ENCODE assay signal across 8 cellular contexts in genomic region chr2:199956062-199956380, GRCh38. TPM values are rescaled to one million over a fixed set of nuclear protein-coding genes. Genes with fewer than 3 reads are reported as not detected.
A peak's percentile ranks its signal among the peaks of the same experiment; 100 is the strongest.
DNase-seq lines count a peak whose midpoint lies in the region; ATAC-seq and TF ChIP-seq lines count a peak whose summit lies in the region.

No MANE protein-coding gene starts in this region.

- peak overlapping the region; percentile 91 for H3K27ac Mint-ChIP-seq in CD4-positive, alpha-beta T cell
- peak overlapping the region; percentile 92 to 98 (median 94) for H3K27ac Mint-ChIP-seq in naive B cell

- intact Hi-C loops in CD4-positive, alpha-beta T cell (cut with DNase I, micrococcal nuclease) = loop anchor here in 1 of 2 experiments (5.0 to 10.0 kb wide), 2 partner anchors 856 to 1819 kb away; partner anchors contain the start of gene BZW1

- POLR2A ChIA-PET in CD4-positive, alpha-beta T cell (lab: Charles Lee) = no interaction called here

- peaks cover 51% of the 10 kb centered on the region for H3K36me3 Mint-ChIP-seq in CD4-positive, alpha-beta T cell (ENCODE audit: low read depth)
- no peaks in the 10 kb centered on the region for H3K36me3 Mint-ChIP-seq in naive B cell

- no peaks in the 10 kb centered on the region for H3K9me3 Mint-ChIP-seq in CD4-positive, alpha-beta T cell
- no peaks in the 10 kb centered on the region for H3K9me3 Mint-ChIP-seq in naive B cell

- H3K4me3 ChIP-seq in HL-60 (replicated peaks; ENCODE audit: insufficient read depth, low read length) = peak overlapping the region; percentile 88

- no peaks in the 10 kb centered on the region for H3K27me3 Mint-ChIP-seq in CD4-positive, alpha-beta T cell
- H3K27me3 Mint-ChIP-seq in naive B cell = no peaks in the 10 kb centered on the region

- peak overlapping the region; percentile 96 for H3K4me3 Mint-ChIP-seq in CD4-positive, alpha-beta T cell
- peak overlapping the region; percentile 97 to 99 (median 98) for H3K4me3 Mint-ChIP-seq in naive B cell

- TF ChIP-seq CTCF in CD4-positive, alpha-beta T cell (IDR thresholded peaks at IDR 0.05) = no peak
- no peak for TF ChIP-seq CTCF in HL-60 (IDR thresholded peaks at IDR 0.05; ENCODE audit: insufficient read depth, low read length)

- ATAC-seq in CD4-positive, alpha-beta T cell (ENCODE audit: poor library complexity) = no peak
- no peak for ATAC-seq in naive B cell (ENCODE audit: low read depth in 2 of 2)

- H3K4me1 Mint-ChIP-seq in CD4-positive, alpha-beta T cell (ENCODE audit: low read depth) = peaks cover 69% of the 10 kb centered on the region
- H3K4me1 Mint-ChIP-seq in naive B cell = peaks cover 34 to 51% (median 48%) of the 10 kb centered on the region in 3 donors

- H3K27ac ChIP-seq in CD4-positive, alpha-beta T cell (ENCODE audit: low read depth, low read length) = peak overlapping the region; percentile 68
- peak overlapping the region; percentile 96 for H3K27ac ChIP-seq in HL-60 (replicated peaks)
- H3K27ac ChIP-seq in caudate nucleus (ENCODE audit: low read depth, low read length) = peak overlapping the region; percentile 96

- H3K9me3 ChIP-seq in CD4-positive, alpha-beta T cell (ENCODE audit: control insufficient read depth, low read length) = no peaks in the 10 kb centered on the region

- DNase-seq in CD4-positive, alpha-beta T cell = no peak
- DNase-seq in HL-60 (ENCODE audit: low read depth in 1 of 2, low spot score in 1 of 2) (no peak), caudate nucleus (lab: John Stamatoyannopoulos, UW) (no peak), naive B cell (no peak), HCEC 1CT (no peak), NCI-H446 (lab: John Stamatoyannopoulos, UW) (no peak), iPS-NIHi11 (ENCODE audit: low spot score) (no peak), Kasumi-1 (lab: John Stamatoyannopoulos, UW) (no peak)

- H3K27me3 ChIP-seq in CD4-positive, alpha-beta T cell (ENCODE audit: control insufficient read depth, insufficient read depth, low read length) = no peaks in the 10 kb centered on the region
- no peaks in the 10 kb centered on the region for H3K27me3 ChIP-seq in HL-60 (ENCODE audit: insufficient read depth, poor library complexity, severe bottlenecking)

- CTCF ChIA-PET in CD4-positive, alpha-beta T cell (lab: Charles Lee) = interaction anchor here (1.0 kb wide), 1 partner anchor 16 kb away, joined by 4 read pairs; no protein-coding TSS in a partner anchor

RNA-seq across cellular contexts. Expression of gene MAIP1, which starts 0.6 kb away (rescaled TPM):
- 10 to 100 TPM; 34.6 to 35.8 TPM for total RNA-seq in CD4-positive, alpha-beta T cell
- polyA plus RNA-seq in naive B cell (ENCODE audit: low read depth in 6 of 6) = 10 to 100 TPM; 13.0 to 20.6 (median 19.9) TPM

RNA-seq across cellular contexts. Expression of gene TYW5, which starts 0.7 kb away (rescaled TPM):
- total RNA-seq in CD4-positive, alpha-beta T cell = 10 to 100 TPM; 15.0 to 16.0 TPM
- 10 to 100 TPM in 1 of 6 donors, 1 to 10 TPM in 5; 2.9 to 10.1 (median 5.1) TPM for polyA plus RNA-seq in naive B cell (ENCODE audit: low read depth in 6 of 6)

RNA-seq across cellular contexts. Expression of gene C2orf69, which starts 44.9 kb away (rescaled TPM):
- 10 to 100 TPM; 12.5 to 13.7 TPM for total RNA-seq in CD4-positive, alpha-beta T cell
- polyA plus RNA-seq in naive B cell (ENCODE audit: low read depth in 6 of 6) = 10 to 100 TPM in 5 of 6 donors, 1 to 10 TPM in 1; 9.5 to 12.6 (median 10.9) TPM
